In genomic region chr9:130433168-130433946, GRCh38 we compare ENCODE assay signal across 8 cellular contexts. TPM values are rescaled to one million over a fixed set of nuclear protein-coding genes. Genes with fewer than 3 reads are reported as not detected.
A peak's percentile ranks its signal among the peaks of the same experiment; 100 is the strongest.
DNase-seq lines count a peak whose midpoint lies in the region; ATAC-seq and TF ChIP-seq lines count a peak whose summit lies in the region.

No MANE protein-coding gene starts in this region.

- peak overlapping the region; percentile 75 for H3K4me2 ChIP-seq in IMR-90 (ENCODE audit: low read depth, low read length)

- no peak overlapping the region for H4K5ac ChIP-seq in IMR-90 (ENCODE audit: low read depth, low read length)

- H3K56ac ChIP-seq in IMR-90 (ENCODE audit: extremely low read depth, insufficient read depth, low read length) = no peak overlapping the region

- H3K36me3 ChIP-seq in IMR-90 (ENCODE audit: control insufficient read depth, insufficient read depth, low read length) (no peaks in the 10 kb centered on the region), left ventricle myocardium inferior (no peaks in the 10 kb centered on the region)

- DNase-seq in COR-L47 (lab: John Stamatoyannopoulos, UW) (peak; percentile 25), IMR-90 (peak; percentile 39), left ventricle myocardium inferior (peak; percentile 44), skeletal muscle cell (ENCODE audit: low read depth) (no peak), DMS114 treated with DMSO at 0.1 percent for 48 hours (lab: John Stamatoyannopoulos, UW; ENCODE audit: unreplicated experiment) (no peak)

- ATAC-seq in IMR-90 (ENCODE audit: low read depth) (peak; percentile 98), GM18870 (IDR thresholded peaks at IDR 0.05; ENCODE audit: unreplicated experiment) (no peak), HG03108 (IDR thresholded peaks at IDR 0.05; ENCODE audit: unreplicated experiment) (no peak)
- peak; percentile 58 for ATAC-seq in activated T-helper 17 cell treated with anti-CD3 and anti-CD28 coated beads, Interleukin-2, amount 50 U/mL, for 72 hours (replicated peaks)

- in situ Hi-C loops in IMR-90 (cut with MboI; ENCODE audit: low sequenced_read_pairs) = no loop called here

- 3% methylated on average over 39 of the region's 92 CpGs; no CpG with 5 or more reads in 1 of the 2 experiments for WGBS in IMR-90 (ENCODE audit: extremely low coverage in 2 of 2, insufficient read length in 1 of 2), 2 experiments

- H3K9me3 ChIP-seq in IMR-90 (ENCODE audit: control insufficient read depth, insufficient read depth, low read length) (no peaks in the 10 kb centered on the region), left ventricle myocardium inferior (replicated peaks) (no peaks in the 10 kb centered on the region)

- H2AK9ac ChIP-seq in IMR-90 (replicated peaks; ENCODE audit: low read depth, low read length, poor library complexity) = peak overlapping the region; percentile 9

- no peaks in the 10 kb centered on the region for H3K9me1 ChIP-seq in IMR-90 (ENCODE audit: insufficient read depth, low read length)

- H3K4me3 Mint-ChIP-seq in activated T-helper 17 cell treated with anti-CD3 and anti-CD28 coated beads, Interleukin-2, amount 50 U/mL, for 72 hours = peak overlapping the region; percentile 3

- peak; percentile 53 for TF ChIP-seq CTCF in IMR-90 (conservative IDR thresholded peaks at IDR 0.05; ENCODE audit: low read depth, low read length)
- TF ChIP-seq CTCF in left ventricle myocardium inferior (IDR thresholded peaks at IDR 0.05; ENCODE audit: borderline replicate concordance) = peak; percentile 84

- H3K4ac ChIP-seq in IMR-90 (ENCODE audit: low read depth, low read length) = no peak overlapping the region

- H3K27ac ChIP-seq in IMR-90 (ENCODE audit: insufficient read depth, low read length) (no peak overlapping the region), left ventricle myocardium inferior (replicated peaks) (no peak overlapping the region)

- H4K91ac ChIP-seq in IMR-90 (ENCODE audit: insufficient read depth, low read depth, low read length) = no peak overlapping the region

- no peaks in the 10 kb centered on the region; the same call in 1 of the 2 replicates for H3K4me1 ChIP-seq in IMR-90 (ENCODE audit: control insufficient read depth, insufficient read depth, low read length)
- peaks cover 12% of the 10 kb centered on the region for H3K4me1 ChIP-seq in left ventricle myocardium inferior

- CTCF ChIA-PET in IMR-90 (lab: Yijun Ruan, JAX) = interaction anchor here (0.5 kb wide), 1 partner anchor 175 kb away, joined by 3 read pairs; no protein-coding TSS in a partner anchor

- dilution Hi-C loops in IMR-90 (cut with HindIII; ENCODE audit: low sequenced_read_pairs, unreplicated experiment) = no loop called here

- no peak overlapping the region for H3K27ac Mint-ChIP-seq in activated T-helper 17 cell treated with anti-CD3 and anti-CD28 coated beads, Interleukin-2, amount 50 U/mL, for 72 hours

- peaks cover 25% of the 10 kb centered on the region for H3K27me3 Mint-ChIP-seq in activated T-helper 17 cell treated with anti-CD3 and anti-CD28 coated beads, Interleukin-2, amount 50 U/mL, for 72 hours

- peak; percentile 35 for TF ChIP-seq RAD21 in IMR-90 (IDR thresholded peaks at IDR 0.05; ENCODE audit: low read length)

- H2BK120ac ChIP-seq in IMR-90 (ENCODE audit: low read depth, low read length) = no peak overlapping the region

- H3K79me1 ChIP-seq in IMR-90 (ENCODE audit: low read depth in 1 of 2, low read length in 2 of 2) = no peaks in the 10 kb centered on the region

- peaks cover 27% of the 10 kb centered on the region for H3K27me3 ChIP-seq in IMR-90 (ENCODE audit: control insufficient read depth, insufficient read depth, low read length)
- H3K27me3 ChIP-seq in left ventricle myocardium inferior (ENCODE audit: low read depth) = peaks cover 40% of the 10 kb centered on the region

- H3K4me3 ChIP-seq in IMR-90 (ENCODE audit: insufficient read depth, low read depth, low read length) (peak overlapping the region; percentile 10; the same call in 1 of the 2 replicates), left ventricle myocardium inferior (peak overlapping the region; percentile 63), skeletal muscle cell (ENCODE audit: low read depth, low read length) (peak overlapping the region; percentile 36)

- 0 out of 4 replicates have a peak overlapping the region, but pooled peaks of 1 of the 2 experiments have one; percentile 16 for H4K8ac ChIP-seq in IMR-90 (ENCODE audit: low read depth in 2 of 2, low read length in 2 of 2)

- H3K18ac ChIP-seq in IMR-90 (ENCODE audit: low read depth, low read length) = no peak overlapping the region

- no TSS peak for BruUV-seq in IMR-90 (replicated peaks; lab: Mats Ljungman, UMichigan)

- H3K36me3 Mint-ChIP-seq in activated T-helper 17 cell treated with anti-CD3 and anti-CD28 coated beads, Interleukin-2, amount 50 U/mL, for 72 hours (ENCODE audit: low read depth) = no peaks in the 10 kb centered on the region

- no peaks in the 10 kb centered on the region for H4K20me1 ChIP-seq in IMR-90 (ENCODE audit: insufficient read depth, low read length)

- POLR2A ChIA-PET in IMR-90 (lab: Charles Lee; ENCODE audit: unreplicated experiment) = no interaction called here

- no peaks in the 10 kb centered on the region for H3K4me1 Mint-ChIP-seq in activated T-helper 17 cell treated with anti-CD3 and anti-CD28 coated beads, Interleukin-2, amount 50 U/mL, for 72 hours

- H2AK5ac ChIP-seq in IMR-90 (ENCODE audit: low read depth, low read length) = no peak overlapping the region

- no peak overlapping the region for H3K14ac ChIP-seq in IMR-90 (replicated peaks; ENCODE audit: low read depth, low read length)

- intact Hi-C loops in IMR-90 (cut with micrococcal nuclease) (no loop called here), left ventricle myocardium inferior (cut with micrococcal nuclease) (no loop called here)

- no peak overlapping the region for H2BK20ac ChIP-seq in IMR-90 (ENCODE audit: low read depth, low read length)

- TF ChIP-seq POLR2A in IMR-90 (IDR thresholded peaks at IDR 0.05; ENCODE audit: low read depth, low read length) = no peak

- no peak overlapping the region for H2BK5ac ChIP-seq in IMR-90 (ENCODE audit: low read depth, low read length, poor library complexity, severe bottlenecking)

- no peaks in the 10 kb centered on the region for H3K9me3 Mint-ChIP-seq in activated T-helper 17 cell treated with anti-CD3 and anti-CD28 coated beads, Interleukin-2, amount 50 U/mL, for 72 hours

- H2BK15ac ChIP-seq in IMR-90 (ENCODE audit: low read depth, low read length) = no peak overlapping the region

- H2AFZ ChIP-seq in IMR-90 (replicated peaks; ENCODE audit: low read length, poor library complexity) = peak overlapping the region; percentile 87

- no peak overlapping the region for H3K9ac ChIP-seq in IMR-90 (ENCODE audit: low read depth, low read length)

- H3K23ac ChIP-seq in IMR-90 (ENCODE audit: low read depth, low read length) = no peak overlapping the region

TF ChIP-seq in IMR-90, 13 proteins besides CTCF, POLR2A, EP300 and RAD21:
- TF ChIP-seq CHD1 (IDR thresholded peaks at IDR 0.05; ENCODE audit: low read depth, low read length) (no peak), BHLHE40 (IDR thresholded peaks at IDR 0.05; ENCODE audit: low read depth, low read length) (peak; percentile 81)

RNA-seq across cellular contexts. Expression of gene ASS1, which starts 11.4 kb away (rescaled TPM):
- total RNA-seq in IMR-90 (2012; rRNA removed) (31.1 and 39.6 TPM in 2 replicates), left ventricle myocardium inferior (71.3 TPM)
- polyA plus RNA-seq in IMR-90 (2012; rRNA removed) = 39.7 and 41.9 TPM in 2 replicates
- 48.3 and 61.6 TPM in 2 replicates for polyA plus RNA-seq in IMR-90 (2012; cell fraction: cytosol; rRNA removed)
- 23.9 and 27.2 TPM in 2 replicates for polyA plus RNA-seq in IMR-90 (2012; cell fraction: nucleus; rRNA removed; ENCODE audit: low replicate concordance)
- 1 to 10 TPM in 1 of 2 donors, under 1 TPM in 1; 0.69 to 1.4 TPM for total RNA-seq in activated T-helper 17 cell treated with anti-CD3 and anti-CD28 coated beads, Interleukin-2, amount 50 U/mL, for 72 hours

Comparison
In these comparisons a context has a peak if more than half of its experiments do, and no peak if none do; other contexts are left out.
1. DNase-seq: peak in COR-L47 (single experiment), IMR-90 (single experiment) and left ventricle myocardium inferior (single experiment); none in skeletal muscle cell (single experiment) and DMS114 treated with DMSO at 0.1 percent for 48 hours (single experiment).
2. ATAC-seq: peak in IMR-90 (single experiment) and activated T-helper 17 cell treated with anti-CD3 and anti-CD28 coated beads, Interleukin-2, amount 50 U/mL, for 72 hours (single experiment); none in GM18870 (single experiment) and HG03108 (single experiment).
3. H3K4me3 ChIP-seq: peak in every context shown above with its lines; median percentile 63 in left ventricle myocardium inferior; 36 in skeletal muscle cell; 10 in IMR-90.
4. RNA of gene ASS1, which starts 11.4 kb away (total RNA-seq): 71.3 TPM in left ventricle myocardium inferior (single experiment) and 31.1 to 39.6 TPM in IMR-90; 0.69 to 1.4 TPM in activated T-helper 17 cell treated with anti-CD3 and anti-CD28 coated beads, Interleukin-2, amount 50 U/mL, for 72 hours; every median in the first group is over 10 times any median in the second.